1 cellular context compared by ENCODE assay signal in the genomic region with DNA sequence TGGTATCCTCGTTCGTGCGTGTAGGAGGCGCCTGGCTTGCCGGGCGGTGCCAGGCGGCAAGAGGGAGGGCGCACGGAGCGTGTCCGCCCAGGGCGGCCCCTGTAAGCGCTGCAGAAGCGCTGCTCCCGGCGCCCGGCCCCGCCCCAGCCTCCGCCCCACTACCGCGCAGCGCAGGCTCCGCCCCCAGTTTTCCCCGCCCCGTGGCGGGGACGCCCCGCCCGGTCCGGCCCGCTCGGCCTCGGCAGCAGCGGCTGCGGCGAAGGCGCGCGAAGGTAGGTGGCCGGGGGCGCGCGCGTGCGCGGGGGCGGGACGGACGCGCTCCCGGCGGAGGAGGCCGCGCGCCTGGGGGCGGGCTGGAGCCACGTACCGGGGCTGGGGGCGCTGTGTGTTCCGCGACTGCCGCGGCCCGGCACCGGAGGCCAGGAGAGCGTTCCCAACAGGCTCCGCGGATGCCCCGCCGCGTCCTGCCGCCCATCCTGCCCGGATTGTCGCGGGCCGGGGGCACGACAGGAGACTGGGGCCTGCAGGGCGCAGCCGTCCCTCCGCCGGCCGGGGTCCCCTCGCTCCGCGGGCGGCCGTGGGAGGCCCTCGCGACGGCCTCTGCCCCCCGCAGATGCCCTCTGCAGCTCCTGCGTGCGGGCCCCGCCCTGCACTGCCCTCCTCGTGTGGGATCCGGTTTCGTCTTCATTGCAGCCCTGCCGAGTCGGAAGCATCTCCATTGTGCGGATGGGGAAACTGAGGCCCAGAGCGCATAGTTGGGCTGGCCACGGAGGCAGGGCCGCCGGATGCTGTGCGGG.
A peak's percentile ranks its signal among the peaks of the same experiment; 100 is the strongest.
TF ChIP-seq lines count a peak whose summit lies in the region.

No MANE protein-coding gene starts in this region.

TF ChIP-seq in IMR-90, 13 proteins besides CTCF, POLR2A, EP300 and RAD21 (continued from another document):
- TF ChIP-seq, protein P1, sequence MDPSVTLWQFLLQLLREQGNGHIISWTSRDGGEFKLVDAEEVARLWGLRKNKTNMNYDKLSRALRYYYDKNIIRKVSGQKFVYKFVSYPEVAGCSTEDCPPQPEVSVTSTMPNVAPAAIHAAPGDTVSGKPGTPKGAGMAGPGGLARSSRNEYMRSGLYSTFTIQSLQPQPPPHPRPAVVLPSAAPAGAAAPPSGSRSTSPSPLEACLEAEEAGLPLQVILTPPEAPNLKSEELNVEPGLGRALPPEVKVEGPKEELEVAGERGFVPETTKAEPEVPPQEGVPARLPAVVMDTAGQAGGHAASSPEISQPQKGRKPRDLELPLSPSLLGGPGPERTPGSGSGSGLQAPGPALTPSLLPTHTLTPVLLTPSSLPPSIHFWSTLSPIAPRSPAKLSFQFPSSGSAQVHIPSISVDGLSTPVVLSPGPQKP (IDR thresholded peaks at IDR 0.05; ENCODE audit: borderline replicate concordance, low read depth, low read length): no peak
- no peak for TF ChIP-seq FOS (IDR thresholded peaks at IDR 0.05; ENCODE audit: low read depth, low read length)
- TF ChIP-seq RFX5 (IDR thresholded peaks at IDR 0.05; ENCODE audit: low read depth, low read length): no peak
- peak; percentile 88 for TF ChIP-seq MAZ (IDR thresholded peaks at IDR 0.05; ENCODE audit: borderline replicate concordance, low read depth, low read length)
- no peak for TF ChIP-seq CHD1 (IDR thresholded peaks at IDR 0.05; ENCODE audit: low read depth, low read length)
- TF ChIP-seq SMC3 (IDR thresholded peaks at IDR 0.05; ENCODE audit: low read depth, low read length): no peak
- no peak for TF ChIP-seq CEBPB (IDR thresholded peaks at IDR 0.05; ENCODE audit: low read depth, low read length)
- no peak for TF ChIP-seq RCOR1 (IDR thresholded peaks at IDR 0.05; ENCODE audit: insufficient replicate concordance, low read length)
- TF ChIP-seq MAFK (IDR thresholded peaks at IDR 0.05; ENCODE audit: low read depth, low read length): no peak
- no peak for TF ChIP-seq BHLHE40 (IDR thresholded peaks at IDR 0.05; ENCODE audit: low read depth, low read length)
